10 cellular contexts compared by ENCODE assay signal in genomic region chr11:12157241-12157661, GRCh38. TPM values are rescaled to one million over a fixed set of nuclear protein-coding genes. Genes with fewer than 3 reads are reported as not detected.
DNase-seq lines count a peak whose midpoint lies in the region; ATAC-seq and TF ChIP-seq lines count a peak whose summit lies in the region.
"Had no signal": no experiment of that assay in that cellular context is flagged by ENCODE, and none has a peak within 500 bp of the region (broad histone marks: within the 10 kb centered on the region; RNA-seq: fewer than 3 reads in every experiment).

No MANE protein-coding gene starts in this region.

- no peaks in the 10 kb centered on the region for H3K27me3 ChIP-seq in mesenchymal stem cell (ENCODE audit: control insufficient read depth in 1 of 2, insufficient read depth in 1 of 2, low read length in 2 of 2)

- H2BK15ac ChIP-seq in mesenchymal stem cell (ENCODE audit: low read depth, poor library complexity, severe bottlenecking) = no peak overlapping the region

- peaks cover 32% of the 10 kb centered on the region for H3K4me1 ChIP-seq in mesenchymal stem cell (ENCODE audit: control insufficient read depth, insufficient read depth, low read depth, low read length)

- peak; percentile 83 for ATAC-seq in activated naive CD8-positive, alpha-beta T cell treated with anti-CD3 and anti-CD28 coated beads, Interleukin-2, amount 10 ng/mL, durations not matched to agents 7 days and 5 days (ENCODE audit: low read depth)
- no peak for ATAC-seq in HG03108 (IDR thresholded peaks at IDR 0.05; ENCODE audit: unreplicated experiment)

- H3K4ac ChIP-seq in mesenchymal stem cell (ENCODE audit: low read depth in 1 of 2, low read length in 2 of 2) = peak overlapping the region in 1 of 2 experiments; percentile 53

- WGBS in mesenchymal stem cell = 77% methylated on average over 1 of the region's 1 CpG

- no peaks in the 10 kb centered on the region for H3K9me3 Mint-ChIP-seq in activated naive CD8-positive, alpha-beta T cell treated with anti-CD3 and anti-CD28 coated beads, Interleukin-2, amount 10 ng/mL, durations not matched to agents 7 days and 5 days

- H3K27ac Mint-ChIP-seq in activated naive CD8-positive, alpha-beta T cell treated with anti-CD3 and anti-CD28 coated beads, Interleukin-2, amount 10 ng/mL, durations not matched to agents 7 days and 5 days = peak overlapping the region; percentile 72

- H3K23ac ChIP-seq in mesenchymal stem cell (ENCODE audit: low read length in 2 of 2) = no peak overlapping the region

- no peak overlapping the region for H4K8ac ChIP-seq in mesenchymal stem cell (ENCODE audit: low read length)

- no peak overlapping the region for H4K91ac ChIP-seq in mesenchymal stem cell (ENCODE audit: low read length)

- no peak overlapping the region for H2AFZ ChIP-seq in mesenchymal stem cell (ENCODE audit: low read depth, low read length)

- H2BK12ac ChIP-seq in mesenchymal stem cell (ENCODE audit: low read length in 2 of 2) = peak overlapping the region; percentile 90 to 95

- H3K9ac ChIP-seq in mesenchymal stem cell (ENCODE audit: low read length) = peak overlapping the region; percentile 67

- DNase-seq in AG04449 (ENCODE audit: low read depth, low spot score) = peak; percentile 76
- no peak for DNase-seq in activated naive CD8-positive, alpha-beta T cell treated with anti-CD3 and anti-CD28 coated beads, Interleukin-2, amount 10 ng/mL, durations not matched to agents 7 days and 5 days
- peak; percentile 85 for DNase-seq in mesenchymal stem cell
- no peak for DNase-seq in HEK293T (ENCODE audit: extremely low spot score)
- no peak for DNase-seq in stimulated activated naive CD4-positive, alpha-beta T cell (lab: John Stamatoyannopoulos, UW)
- no peak for DNase-seq in C1 segment of cervical spinal cord (lab: John Stamatoyannopoulos, UW)
- DNase-seq: midbrain had no signal

- H3K27me3 Mint-ChIP-seq in activated naive CD8-positive, alpha-beta T cell treated with anti-CD3 and anti-CD28 coated beads, Interleukin-2, amount 10 ng/mL, durations not matched to agents 7 days and 5 days = no peaks in the 10 kb centered on the region

- H2BK5ac ChIP-seq in mesenchymal stem cell (ENCODE audit: low read depth, low read length, poor library complexity, severe bottlenecking) = no peak overlapping the region

- H2BK120ac ChIP-seq in mesenchymal stem cell (ENCODE audit: low read depth, low read length) = no peak overlapping the region

- H3K4me3 ChIP-seq in AG04449 (ENCODE audit: low read depth, low read length) = no peak overlapping the region
- H3K4me3 ChIP-seq in mesenchymal stem cell (ENCODE audit: insufficient read depth in 1 of 2, low read depth in 1 of 2, low read length in 2 of 2) = no peak overlapping the region

- H3K4me2 ChIP-seq in mesenchymal stem cell (ENCODE audit: low read length, poor library complexity, severe bottlenecking) = no peak overlapping the region

- H3K36me3 ChIP-seq in KOPT-K1 (ENCODE audit: insufficient read depth, low read length) (no peaks in the 10 kb centered on the region), mesenchymal stem cell (ENCODE audit: control insufficient read depth in 1 of 2, insufficient read depth in 2 of 2, low read depth in 1 of 2, low read length in 2 of 2) (peaks cover 22 to 25% of the 10 kb centered on the region in 2 experiments)

- POLR2A ChIA-PET in AG04449 (lab: Yijun Ruan, JAX) = interaction anchor here (0.8 to 1.0 kb wide), 3 partner anchors 25 to 69 kb away, joined by 3 read pairs; no protein-coding TSS in a partner anchor
- POLR2A ChIA-PET in activated naive CD8-positive, alpha-beta T cell treated with anti-CD3 and anti-CD28 coated beads, Interleukin-2, amount 10 ng/mL, durations not matched to agents 7 days and 5 days (lab: Charles Lee) = interaction anchor here (0.9 to 1.4 kb wide), 4 partner anchors 36 to 79 kb away, joined by 3 to 5 read pairs (median 3); no protein-coding TSS in a partner anchor
- POLR2A ChIA-PET in HEK293T (lab: Yijun Ruan, JAX) = no interaction called here

- H3K4me3 Mint-ChIP-seq in activated naive CD8-positive, alpha-beta T cell treated with anti-CD3 and anti-CD28 coated beads, Interleukin-2, amount 10 ng/mL, durations not matched to agents 7 days and 5 days = peak overlapping the region; percentile 27

- CTCF ChIA-PET in AG04449 (lab: Yijun Ruan, JAX) = interaction anchor here (1.1 to 1.7 kb wide), 10 partner anchors 9 to 225 kb away, joined by 3 to 6 read pairs (median 3); no protein-coding TSS in a partner anchor
- CTCF ChIA-PET in HEK293T (lab: Yijun Ruan, JAX) = interaction anchor here (1.5 kb wide), 1 partner anchor 38 kb away, joined by 6 read pairs; no protein-coding TSS in a partner anchor

- H3K14ac ChIP-seq in mesenchymal stem cell (ENCODE audit: low read length in 2 of 2) = no peak overlapping the region

- H3K36me3 Mint-ChIP-seq in activated naive CD8-positive, alpha-beta T cell treated with anti-CD3 and anti-CD28 coated beads, Interleukin-2, amount 10 ng/mL, durations not matched to agents 7 days and 5 days = peaks cover 12% of the 10 kb centered on the region

- peaks cover 47% of the 10 kb centered on the region for H3K4me1 Mint-ChIP-seq in activated naive CD8-positive, alpha-beta T cell treated with anti-CD3 and anti-CD28 coated beads, Interleukin-2, amount 10 ng/mL, durations not matched to agents 7 days and 5 days

- H3K79me1 ChIP-seq in mesenchymal stem cell (replicated peaks; ENCODE audit: low read length, poor library complexity, severe bottlenecking) = peaks cover 30% of the 10 kb centered on the region

- no peak for TF ChIP-seq CTCF in AG04449 (IDR thresholded peaks at IDR 0.05; ENCODE audit: insufficient read depth, low read length, missing control alignments)

- H3K27ac ChIP-seq in KOPT-K1 (ENCODE audit: low read depth, low read length, poor library complexity, severe bottlenecking) (peak overlapping the region; percentile 26), mesenchymal stem cell (ENCODE audit: low read length, poor library complexity, severe bottlenecking) (peak overlapping the region; percentile 10)

- H2AK5ac ChIP-seq in mesenchymal stem cell (ENCODE audit: low read length, severe bottlenecking) = no peak overlapping the region

- no peak overlapping the region for H3K18ac ChIP-seq in mesenchymal stem cell (ENCODE audit: low read depth in 1 of 2, low read length in 2 of 2)

- H3K9me3 ChIP-seq in KOPT-K1 (ENCODE audit: insufficient read depth, low read length, poor library complexity, severe bottlenecking) = no peaks in the 10 kb centered on the region
- H3K9me3 ChIP-seq in mesenchymal stem cell (ENCODE audit: control insufficient read depth, low read length) = no peaks in the 10 kb centered on the region

TF ChIP-seq in HEK293T, 16 proteins besides CTCF, POLR2A, EP300 and RAD21:
- TF ChIP-seq ZNF384 (IDR thresholded peaks at IDR 0.05) (no peak), CTBP1 (IDR thresholded peaks at IDR 0.05; ENCODE audit: borderline replicate concordance) (no peak)
TF ChIP-seq in HEK293T: peak in this region for 0.

RNA-seq across cellular contexts. Expression of gene MICAL2, which starts 46.9 kb away (rescaled TPM):
- 10 to 100 TPM; 36.9 to 42.6 TPM for total RNA-seq in activated naive CD8-positive, alpha-beta T cell treated with anti-CD3 and anti-CD28 coated beads, Interleukin-2, amount 10 ng/mL, durations not matched to agents 7 days and 5 days
- 96.9 TPM for polyA plus RNA-seq in mesenchymal stem cell (2013, experiment 1 of 2)
- 100 TPM for polyA plus RNA-seq in mesenchymal stem cell (2013, experiment 2 of 2)
- total RNA-seq: OCI-LY7 had no signal

Comparison
In these comparisons a context has a peak if more than half of its experiments do, and no peak if none do; other contexts are left out.
1. DNase-seq: peak in AG04449 (single experiment) and mesenchymal stem cell (single experiment); none in activated naive CD8-positive, alpha-beta T cell treated with anti-CD3 and anti-CD28 coated beads, Interleukin-2, amount 10 ng/mL, durations not matched to agents 7 days and 5 days (single experiment), HEK293T (single experiment), stimulated activated naive CD4-positive, alpha-beta T cell (0 of 6) and C1 segment of cervical spinal cord (0 of 14).